ENCODE assay signal across 19 cellular contexts in the genomic region with DNA sequence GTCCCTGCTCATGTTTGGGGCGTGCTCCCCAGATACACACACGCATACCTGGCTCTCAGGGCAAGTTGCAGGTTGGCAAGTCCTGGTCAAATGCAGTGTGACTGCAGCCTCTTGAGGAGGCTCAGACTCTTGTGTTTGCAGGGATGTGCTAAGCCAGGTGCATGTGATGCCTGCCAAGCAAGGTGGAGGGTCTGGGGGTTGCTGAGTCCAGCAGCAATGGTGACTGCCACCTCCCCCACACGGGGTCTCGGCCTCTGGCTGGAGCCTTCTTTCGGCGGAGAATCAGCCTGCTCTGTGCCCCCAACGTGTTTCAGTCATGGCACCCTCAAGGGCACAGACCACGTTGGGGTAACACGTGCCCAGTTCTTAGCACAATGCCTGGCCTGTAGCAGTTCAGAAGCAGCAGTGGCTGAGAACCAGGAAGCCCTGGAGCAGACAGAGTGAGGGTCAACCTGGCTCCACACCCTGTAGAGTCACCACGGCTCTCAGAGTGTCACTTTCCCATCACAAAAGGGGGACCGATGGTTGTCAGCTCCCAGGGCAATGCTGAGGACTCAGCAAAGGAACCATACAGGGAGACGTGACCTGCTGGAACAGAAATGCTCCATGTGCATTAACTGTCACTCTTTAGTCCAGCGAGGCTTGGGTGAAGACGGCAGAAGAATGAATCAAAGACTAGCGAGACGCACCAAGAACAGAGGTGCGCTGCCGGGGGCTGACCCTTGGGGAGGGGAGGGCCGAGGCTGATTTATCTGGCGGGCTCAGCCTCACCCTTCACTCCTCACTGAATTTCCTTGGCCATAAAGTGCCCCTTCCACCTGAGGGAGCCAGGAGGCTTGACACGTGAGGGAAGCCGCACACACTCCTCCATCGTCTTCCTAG.
DNase-seq lines count a peak whose midpoint lies in the region; ATAC-seq, FAIRE-seq and TF ChIP-seq lines count a peak whose summit lies in the region.
"Had no signal": no experiment of that assay in that cellular context is flagged by ENCODE, and none has a peak within 500 bp of the region (broad histone marks: within the 10 kb centered on the region; RNA-seq: fewer than 3 reads in every experiment).

No MANE protein-coding gene starts in this region.

- H2BK20ac ChIP-seq in H1 (ENCODE audit: low read length) = no peak overlapping the region

- H3K4ac ChIP-seq in H1 (replicated peaks; ENCODE audit: insufficient read length, low read depth, low read length) (no peak overlapping the region), neuronal stem cell (ENCODE audit: low read length) (no peak overlapping the region)

- H4K91ac ChIP-seq in H1 (replicated peaks; ENCODE audit: insufficient read length, low read length) (no peak overlapping the region), neuronal stem cell (ENCODE audit: low read depth, low read length, poor library complexity) (peak overlapping the region; percentile 5)

- H3K27me3 ChIP-seq in H1 (replicated peaks in 1 of 4; ENCODE audit: control insufficient read depth in 3 of 4, extremely low read depth in 1 of 4, insufficient read depth in 3 of 4, low read length in 3 of 4) = no peaks in the 10 kb centered on the region
- peaks cover 0 to 2% (median 0%) of the 10 kb centered on the region in 3 experiments for H3K27me3 ChIP-seq in neuronal stem cell (ENCODE audit: control insufficient read depth in 3 of 3, insufficient read depth in 3 of 3, low read depth in 1 of 3, low read length in 3 of 3)
- H3K27me3 ChIP-seq in spleen (replicated peaks in 1 of 7) = no peaks in the 10 kb centered on the region
- H3K27me3 ChIP-seq in thyroid gland = no peaks in the 10 kb centered on the region
- H3K27me3 ChIP-seq: BE2C had no signal

- H3K36me3 Mint-ChIP-seq in WTC11 = peaks cover 17% of the 10 kb centered on the region
- H3K36me3 Mint-ChIP-seq: CD4-positive, alpha-beta memory T cell had no signal

- H3K27ac ChIP-seq in H1 (ENCODE audit: low read depth, low read length) = no peak overlapping the region; the same call in 1 of the 2 replicates
- no peak overlapping the region for H3K27ac ChIP-seq in neuronal stem cell (replicated peaks; ENCODE audit: low read length)
- H3K27ac ChIP-seq in spleen = no peak overlapping the region
- no peak overlapping the region for H3K27ac ChIP-seq in thyroid gland
- H3K27ac ChIP-seq: C4-2B had no signal

- H2BK15ac ChIP-seq in H1 (ENCODE audit: low read length) = peak overlapping the region; percentile 41; the same call in 1 of the 2 replicates
- no peak overlapping the region for H2BK15ac ChIP-seq in neuronal stem cell (ENCODE audit: low read length)

- H3K9ac ChIP-seq in H1 (replicated peaks in 1 of 4; ENCODE audit: extremely low read depth in 1 of 4, low read depth in 3 of 4, low read length in 3 of 4) = no peak overlapping the region
- no peak overlapping the region for H3K9ac ChIP-seq in neuronal stem cell (ENCODE audit: low read depth, low read length, poor library complexity)

- H2AK5ac ChIP-seq in H1 (ENCODE audit: low read depth, low read length) = peak overlapping the region; percentile 65; the same call in 1 of the 2 replicates
- H2AK5ac ChIP-seq in neuronal stem cell (ENCODE audit: low read depth, low read length) = no peak overlapping the region

- H3K9me3 ChIP-seq in H1 (ENCODE audit: insufficient read depth in 2 of 2, low read depth in 1 of 2, low read length in 1 of 2) = no peaks in the 10 kb centered on the region
- peaks cover 0 to 1% of the 10 kb centered on the region in 2 donors for H3K9me3 ChIP-seq in neuronal stem cell (replicated peaks in 1 of 2; ENCODE audit: control insufficient read depth in 2 of 2, insufficient read depth in 1 of 2, low read depth in 1 of 2, low read length in 2 of 2)
- H3K9me3 ChIP-seq in spleen = no peaks in the 10 kb centered on the region
- H3K9me3 ChIP-seq in thyroid gland = no peaks in the 10 kb centered on the region
- H3K9me3 ChIP-seq: BE2C had no signal

- H3K4me3 Mint-ChIP-seq in WTC11 = no peak overlapping the region
- H3K4me3 Mint-ChIP-seq: CD4-positive, alpha-beta memory T cell had no signal

- 87% methylated on average over 22 of the region's 23 CpGs; no CpG with 5 or more reads in 1 of the 2 experiments for WGBS in H1 (ENCODE audit: extremely low coverage in 1 of 2, insufficient coverage in 1 of 2, insufficient read length in 1 of 2, insufficient replicate concordance in 2 of 2, low coverage in 1 of 2, low lambda C conversion rate in 2 of 2, missing lambda C conversion rate in 1 of 2), 2 experiments
- WGBS in neuronal stem cell (ENCODE audit: extremely low coverage in 2 of 2, insufficient read length in 2 of 2, insufficient replicate concordance in 1 of 2), 2 donors = no CpG with 5 or more reads among the region's 23 CpGs
- 85 to 89% (median 87%) methylated on average over 16 to 23 of the region's 23 CpGs for WGBS in spleen, 5 donors
- 87 to 93% methylated on average over 22 to 23 of the region's 23 CpGs for WGBS in thyroid gland, 2 donors

- no peaks in the 10 kb centered on the region for H3K27me3 Mint-ChIP-seq in WTC11 (ENCODE audit: low read depth)

- TF ChIP-seq EP300 in H1 (IDR thresholded peaks at IDR 0.05; ENCODE audit: borderline replicate concordance in 1 of 2, low read depth in 2 of 2, low read length in 2 of 2) = no peak

- H3K79me2 ChIP-seq in H1 (ENCODE audit: control insufficient read depth in 1 of 2, insufficient read depth in 2 of 2, low read length in 2 of 2) = no peaks in the 10 kb centered on the region

- no peaks in the 10 kb centered on the region for H3K4me1 ChIP-seq in H1 (replicated peaks in 1 of 4; ENCODE audit: control insufficient read depth in 3 of 4, insufficient read depth in 4 of 4, low read length in 3 of 4)
- H3K4me1 ChIP-seq in neuronal stem cell (ENCODE audit: control insufficient read depth in 2 of 2, insufficient read depth in 1 of 2, low read depth in 1 of 2, low read length in 2 of 2) = peaks cover 0 to 2% of the 10 kb centered on the region in 2 donors
- no peaks in the 10 kb centered on the region for H3K4me1 ChIP-seq in spleen
- H3K4me1 ChIP-seq in thyroid gland = peaks cover 0 to 4% of the 10 kb centered on the region in 2 donors
- H3K4me1 ChIP-seq: BE2C had no signal

- no peak for FAIRE-seq in H1 (lab: Jason Lieb, UNC)
- FAIRE-seq: A204.1, D721Med, GM19239, H54 had no signal

- H3K4me3 ChIP-seq in H1 (ENCODE audit: extremely low read depth in 1 of 4, insufficient read depth in 2 of 4, low read depth in 3 of 4, low read length in 4 of 4) (no peak overlapping the region), neuronal stem cell (ENCODE audit: low read length in 2 of 2) (no peak overlapping the region), spleen (no peak overlapping the region), thyroid gland (replicated peaks in 1 of 3) (no peak overlapping the region)

- no peaks in the 10 kb centered on the region for H3K23me2 ChIP-seq in H1 (ENCODE audit: low read depth, low read length)

- no peak overlapping the region for H2BK120ac ChIP-seq in H1 (replicated peaks; ENCODE audit: low read depth, low read length)
- H2BK120ac ChIP-seq in neuronal stem cell (ENCODE audit: low read depth, low read length) = no peak overlapping the region

- H2BK5ac ChIP-seq in H1 (ENCODE audit: low read depth, low read length) = peak overlapping the region; percentile 35; the same call in 1 of the 2 replicates
- no peak overlapping the region for H2BK5ac ChIP-seq in neuronal stem cell (ENCODE audit: low read length)

- H2BK12ac ChIP-seq in H1 (ENCODE audit: low read depth, low read length) (peak overlapping the region; percentile 87; the same call in 1 of the 2 replicates), neuronal stem cell (ENCODE audit: low read length) (no peak overlapping the region)

- H4K5ac ChIP-seq in H1 (ENCODE audit: insufficient read length, low read depth, low read length) = no peak overlapping the region

- no peak overlapping the region for H3K18ac ChIP-seq in H1 (ENCODE audit: extremely low read depth, low read length)
- H3K18ac ChIP-seq in neuronal stem cell (ENCODE audit: low read length) = no peak overlapping the region

- TF ChIP-seq POLR2A in H1 (IDR thresholded peaks at IDR 0.05; ENCODE audit: control extremely low read depth in 1 of 2, low read depth in 2 of 2, low read length in 2 of 2) (no peak), spleen (IDR thresholded peaks at IDR 0.05) (no peak), thyroid gland (IDR thresholded peaks at IDR 0.05) (no peak)

- H3K36me3 ChIP-seq in H1 (ENCODE audit: control insufficient read depth in 2 of 4, insufficient read depth in 4 of 4, low read length in 3 of 4) (0 out of 8 replicates have a peak, but pooled peaks cover 0 to 3% (median 0%) of the 10 kb centered on the region in 4 experiments), neuronal stem cell (replicated peaks in 1 of 2; ENCODE audit: control insufficient read depth in 2 of 2, insufficient read depth in 2 of 2, low read length in 2 of 2) (peaks cover 0 to 21% of the 10 kb centered on the region in 2 donors), spleen (no peaks in the 10 kb centered on the region), thyroid gland (no peaks in the 10 kb centered on the region)
- H3K36me3 ChIP-seq: BE2C had no signal

- DNase-seq in WTC11 (ENCODE audit: low spot score) = no peak
- no peak for DNase-seq in H1 (ENCODE audit: low read depth in 1 of 2, low spot score in 2 of 2)
- no peak for DNase-seq in neuronal stem cell (ENCODE audit: low spot score)
- DNase-seq in spleen = peak; percentile 56
- no peak for DNase-seq in thyroid gland
- DNase-seq in activated CD4-positive, alpha-beta T cell treated with anti-CD3 and anti-CD28 coated beads for 48 hours = no peak
- DNase-seq: BE2C; CD4-positive, alpha-beta memory T cell; COR-L47; DMS153; DND-41; GF-D8 had no signal

- H3K56ac ChIP-seq in H1 (replicated peaks; ENCODE audit: insufficient read length, low read depth, low read length) = no peak overlapping the region

- no peak for ATAC-seq in WTC11
- ATAC-seq in GM21515 (IDR thresholded peaks at IDR 0.05; ENCODE audit: unreplicated experiment) = no peak
- ATAC-seq: HCT116 had no signal

- H3K23ac ChIP-seq in H1 (ENCODE audit: insufficient read length) = no peak overlapping the region
- no peak overlapping the region for H3K23ac ChIP-seq in neuronal stem cell (ENCODE audit: low read depth, low read length, poor library complexity)

- CTCF ChIA-PET in WTC11 (lab: Charles Lee) = interaction anchor here (1.3 kb wide), 1 partner anchor 8 kb away, joined by 3 read pairs; no protein-coding TSS in a partner anchor
- CTCF ChIA-PET in H1 (lab: Charles Lee; ENCODE audit: partially characterized antibody) = interaction anchor here (1.1 kb wide), 1 partner anchor 656 kb away, joined by 3 read pairs; no protein-coding TSS in a partner anchor

- H3K4me1 Mint-ChIP-seq in WTC11 = peaks cover 3% of the 10 kb centered on the region; the same call in 1 of the 2 replicates
- H3K4me1 Mint-ChIP-seq: CD4-positive, alpha-beta memory T cell had no signal

- no peak overlapping the region for H3K14ac ChIP-seq in H1 (ENCODE audit: insufficient read length)
- H3K14ac ChIP-seq in neuronal stem cell (ENCODE audit: low read length) = no peak overlapping the region

- POLR2A ChIA-PET in WTC11 (lab: Charles Lee) (no interaction called here), H1 (lab: Charles Lee; ENCODE audit: partially characterized antibody) (interaction anchor here (0.9 kb wide), 1 partner anchor 11 kb away, joined by 5 read pairs; no protein-coding TSS in a partner anchor)

- 0 out of 2 replicates have a peak overlapping the region, but pooled peaks have one; percentile 19 for H3K27ac Mint-ChIP-seq in WTC11

- no peaks in the 10 kb centered on the region for H4K20me1 ChIP-seq in H1 (replicated peaks in 1 of 2; ENCODE audit: control insufficient read depth in 1 of 2, insufficient read depth in 2 of 2, low read length in 2 of 2)

- H4K8ac ChIP-seq in H1 (ENCODE audit: extremely low read depth, insufficient read depth, low read length) = no peak overlapping the region
- peak overlapping the region; percentile 29 for H4K8ac ChIP-seq in neuronal stem cell (ENCODE audit: low read depth, low read length)

- intact Hi-C loops in spleen (cut with DNase I; ENCODE audit: low total_unique reads) (no loop called here), thyroid gland (cut with DNase I) (no loop called here)

- H3K4me2 ChIP-seq in H1 (ENCODE audit: insufficient read depth in 1 of 2, low read depth in 2 of 2, low read length in 2 of 2) = no peak overlapping the region
- H3K4me2 ChIP-seq in neuronal stem cell (ENCODE audit: insufficient read depth, low read length, poor library complexity, severe bottlenecking) = no peak overlapping the region

- TF ChIP-seq CTCF in WTC11 (IDR thresholded peaks at IDR 0.05) (no peak), H1 (IDR thresholded peaks at IDR 0.05; ENCODE audit: control extremely low read depth in 1 of 3, insufficient read depth in 1 of 3, low read depth in 1 of 3, low read length in 3 of 3) (no peak), spleen (IDR thresholded peaks at IDR 0.05 in 8 of 11, conservative IDR thresholded peaks at IDR 0.05 in 3 of 11) (no peak), thyroid gland (IDR thresholded peaks at IDR 0.05) (no peak)

- H3K9me3 Mint-ChIP-seq in WTC11 = peaks cover 4% of the 10 kb centered on the region; the same call in 1 of the 2 replicates

- no peaks in the 10 kb centered on the region for H3K79me1 ChIP-seq in H1 (ENCODE audit: low read depth, low read length)
- no peaks in the 10 kb centered on the region for H3K79me1 ChIP-seq in neuronal stem cell (ENCODE audit: low read depth, low read length)

- no peak overlapping the region for H2AFZ ChIP-seq in H1 (ENCODE audit: low read length)
- no peak overlapping the region for H2AFZ ChIP-seq in neuronal stem cell (ENCODE audit: low read length)

- TF ChIP-seq RAD21 in H1 (IDR thresholded peaks at IDR 0.05 in 1 of 2, conservative IDR thresholded peaks at IDR 0.05 in 1 of 2; ENCODE audit: low read depth in 2 of 2, low read length in 2 of 2) = peak in 1 of 2 experiments; percentile 10; a peak in 1 of 4 replicates
